ENCODE assay signal across 39 cellular contexts in genomic region chr13:55632402-55632801, GRCh38.
"Had no signal": no experiment of that assay in that cellular context is flagged by ENCODE, and none has a peak within 500 bp of the region (broad histone marks: within the 10 kb centered on the region; RNA-seq: fewer than 3 reads in every experiment).

No MANE protein-coding gene starts in this region.

- H3K4me3 ChIP-seq: adrenal gland, ascending aorta, body of pancreas, breast epithelium, cardiac muscle cell had no signal

- H3K27me3 Mint-ChIP-seq: activated naive CD4-positive, alpha-beta T cell treated with anti-CD3 and anti-CD28 coated beads, Interleukin-2, amount 10 ng/mL, durations not matched to agents 7 days and 5 days; activated naive CD4-positive, alpha-beta T cell treated with anti-CD3 and anti-CD28 coated beads, Interleukin-2, amount 50 U/mL, for 24 hours; activated naive CD8-positive, alpha-beta T cell; activated naive CD8-positive, alpha-beta T cell treated with anti-CD3 and anti-CD28 coated beads for 36 hours; activated naive CD8-positive, alpha-beta T cell treated with anti-CD3 and anti-CD28 coated beads, Interleukin-2, amount 10 ng/mL, durations not matched to agents 7 days and 5 days; activated naive CD8-positive, alpha-beta T cell treated with anti-CD3 and anti-CD28 coated beads, Interleukin-2, amount 50 U/mL, for 24 hours; activated T-helper 17 cell treated with anti-CD3 and anti-CD28 coated beads, Interleukin-2, amount 50 U/mL, for 72 hours; brain; central memory CD8-positive, alpha-beta T cell had no signal

- H3K4me3 Mint-ChIP-seq: activated naive CD4-positive, alpha-beta T cell treated with anti-CD3 and anti-CD28 coated beads for 36 hours; activated naive CD4-positive, alpha-beta T cell treated with anti-CD3 and anti-CD28 coated beads, Interleukin-2, amount 10 ng/mL, durations not matched to agents 7 days and 5 days; activated naive CD4-positive, alpha-beta T cell treated with anti-CD3 and anti-CD28 coated beads, Interleukin-2, amount 50 U/mL, for 24 hours; activated naive CD8-positive, alpha-beta T cell; activated naive CD8-positive, alpha-beta T cell treated with anti-CD3 and anti-CD28 coated beads for 36 hours; activated naive CD8-positive, alpha-beta T cell treated with anti-CD3 and anti-CD28 coated beads, Interleukin-2, amount 10 ng/mL, durations not matched to agents 7 days and 5 days; activated naive CD8-positive, alpha-beta T cell treated with anti-CD3 and anti-CD28 coated beads, Interleukin-2, amount 50 U/mL, for 24 hours; activated T-cell treated with anti-CD3 and anti-CD28 coated beads, Interleukin-2, amount 50 U/mL, for 4 hours; activated T-cell treated with anti-CD3 and anti-CD28 coated beads, Interleukin-2, amount 50 U/mL, for 72 hours; activated T-helper 1 cell treated with anti-CD3 and anti-CD28 coated beads, Interleukin-12 subunit alpha, Interleukin-12 subunit beta, Interleukin-2, Interleukin-4 antibody, amounts not matched to agents 30 ng/mL and 10 ng/mL and 1 ng/mL, durations not matched to agents 14 hours and 24 hours and 36 hours; activated T-helper 17 cell treated with anti-CD3 and anti-CD28 coated beads, Interleukin-2, amount 50 U/mL, for 72 hours; brain; central memory CD8-positive, alpha-beta T cell had no signal

- DNase-seq: activated effector memory CD4-positive, alpha-beta T cell treated with anti-CD3 and anti-CD28 coated beads, Interleukin-2, amount 50 U/mL, for 16 hours; activated effector memory CD4-positive, alpha-beta T cell treated with Interleukin-2 at 50 U/mL for 16 hours; activated gamma-delta T cell; activated gamma-delta T cell treated with Interleukin-2 at 50 U/mL for 16 hours; activated naive CD4-positive, alpha-beta T cell; activated naive CD4-positive, alpha-beta T cell treated with anti-CD3 and anti-CD28 coated beads for 36 hours; activated naive CD4-positive, alpha-beta T cell treated with anti-CD3 and anti-CD28 coated beads, Interleukin-2, amount 10 ng/mL, durations not matched to agents 7 days and 5 days; activated naive CD4-positive, alpha-beta T cell treated with anti-CD3 and anti-CD28 coated beads, Interleukin-2, amount 50 U/mL, for 16 hours; activated naive CD4-positive, alpha-beta T cell treated with Interleukin-2 at 50 U/mL for 16 hours; activated naive CD8-positive, alpha-beta T cell treated with anti-CD3 and anti-CD28 coated beads for 36 hours; activated naive CD8-positive, alpha-beta T cell treated with anti-CD3 and anti-CD28 coated beads, Interleukin-2, amount 10 ng/mL, durations not matched to agents 7 days and 5 days; activated naive CD8-positive, alpha-beta T cell treated with anti-CD3 and anti-CD28 coated beads, Interleukin-2, amount 50 U/mL, for 24 hours; activated T-cell treated with anti-CD3 and anti-CD28 coated beads, Interleukin-2, amount 50 U/mL, for 4 hours; activated T-cell treated with anti-CD3 and anti-CD28 coated beads, Interleukin-2, amount 50 U/mL, for 48 hours; activated T-cell treated with anti-CD3 and anti-CD28 coated beads, Interleukin-2, amount 50 U/mL, for 72 hours; adrenal gland; amniotic stem cell; amygdala; anterior cingulate cortex; aorta; body of pancreas; brain microvascular endothelial cell; caudate nucleus; central memory CD4-positive, alpha-beta T cell; cerebellar nuclear complex had no signal

- H3K9me3 ChIP-seq: adrenal gland, body of pancreas had no signal

- H3K27me3 ChIP-seq: adrenal gland, ascending aorta, body of pancreas, brain microvascular endothelial cell, breast epithelium, cardiac muscle cell had no signal

- H3K4me1 ChIP-seq: adrenal gland, ascending aorta, body of pancreas, breast epithelium had no signal

- ATAC-seq: activated naive CD4-positive, alpha-beta T cell treated with anti-CD3 and anti-CD28 coated beads, Interleukin-2, amount 50 U/mL, for 72 hours; activated naive CD8-positive, alpha-beta T cell treated with anti-CD3 and anti-CD28 coated beads, Interleukin-2, amount 50 U/mL, for 24 hours; activated T-cell treated with anti-CD3 and anti-CD28 coated beads, Interleukin-2, amount 50 U/mL, for 4 hours; activated T-cell treated with anti-CD3 and anti-CD28 coated beads, Interleukin-2, amount 50 U/mL, for 72 hours; activated T-helper 17 cell treated with anti-CD3 and anti-CD28 coated beads, Interleukin-2, amount 50 U/mL, for 72 hours; body of pancreas had no signal

- FAIRE-seq: astrocyte, bronchial epithelial cell, colon had no signal

- H3K4me1 Mint-ChIP-seq: activated naive CD4-positive, alpha-beta T cell treated with anti-CD3 and anti-CD28 coated beads, Interleukin-2, amount 10 ng/mL, durations not matched to agents 7 days and 5 days; activated naive CD4-positive, alpha-beta T cell treated with anti-CD3 and anti-CD28 coated beads, Interleukin-2, amount 50 U/mL, for 24 hours; activated naive CD8-positive, alpha-beta T cell treated with anti-CD3 and anti-CD28 coated beads for 36 hours; activated naive CD8-positive, alpha-beta T cell treated with anti-CD3 and anti-CD28 coated beads, Interleukin-2, amount 10 ng/mL, durations not matched to agents 7 days and 5 days; activated naive CD8-positive, alpha-beta T cell treated with anti-CD3 and anti-CD28 coated beads, Interleukin-2, amount 50 U/mL, for 24 hours; activated T-helper 17 cell treated with anti-CD3 and anti-CD28 coated beads, Interleukin-2, amount 50 U/mL, for 72 hours; brain; central memory CD8-positive, alpha-beta T cell had no signal

- H3K36me3 Mint-ChIP-seq: activated naive CD4-positive, alpha-beta T cell treated with anti-CD3 and anti-CD28 coated beads, Interleukin-2, amount 10 ng/mL, durations not matched to agents 7 days and 5 days; activated naive CD8-positive, alpha-beta T cell; activated naive CD8-positive, alpha-beta T cell treated with anti-CD3 and anti-CD28 coated beads for 36 hours; activated naive CD8-positive, alpha-beta T cell treated with anti-CD3 and anti-CD28 coated beads, Interleukin-2, amount 10 ng/mL, durations not matched to agents 7 days and 5 days; brain had no signal

- H3K27ac ChIP-seq: adrenal gland, ascending aorta, body of pancreas, brain microvascular endothelial cell, breast epithelium, cardiac muscle cell had no signal

- H3K27ac Mint-ChIP-seq: activated naive CD4-positive, alpha-beta T cell treated with anti-CD3 and anti-CD28 coated beads for 36 hours; activated naive CD4-positive, alpha-beta T cell treated with anti-CD3 and anti-CD28 coated beads, Interleukin-2, amount 10 ng/mL, durations not matched to agents 7 days and 5 days; activated naive CD4-positive, alpha-beta T cell treated with anti-CD3 and anti-CD28 coated beads, Interleukin-2, amount 50 U/mL, for 24 hours; activated naive CD4-positive, alpha-beta T cell treated with anti-CD3 and anti-CD28 coated beads, Interleukin-2, amount 50 U/mL, for 72 hours; activated naive CD8-positive, alpha-beta T cell; activated naive CD8-positive, alpha-beta T cell treated with anti-CD3 and anti-CD28 coated beads for 36 hours; activated naive CD8-positive, alpha-beta T cell treated with anti-CD3 and anti-CD28 coated beads, Interleukin-2, amount 10 ng/mL, durations not matched to agents 7 days and 5 days; activated naive CD8-positive, alpha-beta T cell treated with anti-CD3 and anti-CD28 coated beads, Interleukin-2, amount 50 U/mL, for 24 hours; activated T-cell treated with anti-CD3 and anti-CD28 coated beads, Interleukin-2, amount 50 U/mL, for 72 hours; activated T-helper 1 cell treated with anti-CD3 and anti-CD28 coated beads, Interleukin-12 subunit alpha, Interleukin-12 subunit beta, Interleukin-2, Interleukin-4 antibody, amounts not matched to agents 30 ng/mL and 10 ng/mL and 1 ng/mL, durations not matched to agents 14 hours and 24 hours and 36 hours; activated T-helper 17 cell treated with anti-CD3 and anti-CD28 coated beads, Interleukin-2, amount 50 U/mL, for 72 hours; activated T-helper 2 cell treated with anti-CD3 and anti-CD28 coated beads, Interferon-gamma antibody, Interleukin-2, Interleukin-4, amounts not matched to agents 10 μg/mL and 5 μg/mL and 100 μg/mL, durations not matched to agents 14 hours and 24 hours and 36 hours; brain had no signal

- H3K36me3 ChIP-seq: adrenal gland, ascending aorta, brain microvascular endothelial cell, breast epithelium, cardiac muscle cell had no signal
